30 cellular contexts compared by ENCODE assay signal in the genomic region with DNA sequence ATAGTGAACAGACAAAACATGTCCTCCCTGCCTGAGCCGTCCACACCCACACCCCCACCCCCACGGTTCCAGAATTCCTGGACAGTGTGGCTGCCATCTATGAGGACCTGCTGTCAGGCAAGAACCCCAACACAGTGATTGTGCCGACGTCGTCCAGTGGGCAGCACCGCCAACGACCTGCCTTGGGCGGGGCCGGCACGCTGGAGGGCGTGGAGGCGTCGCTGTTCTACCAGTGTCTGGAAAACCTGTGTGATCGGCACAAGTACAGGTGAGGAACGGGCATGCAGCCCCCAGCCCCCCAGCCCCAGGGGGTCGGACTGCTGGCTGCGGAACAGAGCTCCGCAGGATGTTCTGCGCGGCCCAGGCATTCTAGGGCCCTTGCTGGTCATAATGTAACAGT. TPM values are rescaled to one million over a fixed set of nuclear protein-coding genes. Genes with fewer than 3 reads are reported as not detected.
"Had no signal": no experiment of that assay in that cellular context is flagged by ENCODE, and none has a peak within 500 bp of the region (broad histone marks: within the 10 kb centered on the region; RNA-seq: fewer than 3 reads in every experiment).

No MANE protein-coding gene starts in this region.

- H3K36me3 ChIP-seq: cardiac muscle cell, WERI-Rb-1 had no signal

- H3K4me3 Mint-ChIP-seq: activated CD4-positive, alpha-beta T cell treated with anti-CD3 and anti-CD28 coated beads, Interleukin-2, amount 10 ng/mL, durations not matched to agents 7 days and 5 days; activated CD8-positive, alpha-beta T cell treated with anti-CD3 and anti-CD28 coated beads, Interleukin-2, amount 10 ng/mL, durations not matched to agents 7 days and 5 days; activated naive CD4-positive, alpha-beta T cell treated with anti-CD3 and anti-CD28 coated beads, Interleukin-2, amount 50 U/mL, for 24 hours; activated naive CD8-positive, alpha-beta T cell treated with anti-CD3 and anti-CD28 coated beads, Interleukin-2, amount 10 ng/mL, durations not matched to agents 7 days and 5 days; activated T-cell treated with anti-CD3 and anti-CD28 coated beads, Interleukin-2, amount 50 U/mL, for 24 hours; central memory CD8-positive, alpha-beta T cell had no signal

- H3K27ac Mint-ChIP-seq: activated CD4-positive, alpha-beta T cell treated with anti-CD3 and anti-CD28 coated beads, Interleukin-2, amount 10 ng/mL, durations not matched to agents 7 days and 5 days; activated CD8-positive, alpha-beta T cell treated with anti-CD3 and anti-CD28 coated beads, Interleukin-2, amount 10 ng/mL, durations not matched to agents 7 days and 5 days; activated naive CD4-positive, alpha-beta T cell treated with anti-CD3 and anti-CD28 coated beads, Interleukin-2, amount 50 U/mL, for 24 hours; activated T-cell treated with anti-CD3 and anti-CD28 coated beads, Interleukin-2, amount 50 U/mL, for 24 hours; activated T-helper 2 cell treated with anti-CD3 and anti-CD28 coated beads, Interferon-gamma antibody, Interleukin-2, Interleukin-4, amounts not matched to agents 10 μg/mL and 5 μg/mL and 100 μg/mL, durations not matched to agents 14 hours and 24 hours and 36 hours had no signal

- H2AFZ ChIP-seq: PC-9 had no signal

- H3K36me3 Mint-ChIP-seq: activated naive CD4-positive, alpha-beta T cell treated with anti-CD3 and anti-CD28 coated beads, Interleukin-2, amount 50 U/mL, for 24 hours; activated naive CD8-positive, alpha-beta T cell treated with anti-CD3 and anti-CD28 coated beads, Interleukin-2, amount 10 ng/mL, durations not matched to agents 7 days and 5 days had no signal

- ATAC-seq: activated CD8-positive, alpha-beta T cell treated with anti-CD3 and anti-CD28 coated beads, Interleukin-2, amount 10 ng/mL, durations not matched to agents 7 days and 5 days had no signal

- H3K9me3 Mint-ChIP-seq: activated CD4-positive, alpha-beta T cell treated with anti-CD3 and anti-CD28 coated beads, Interleukin-2, amount 10 ng/mL, durations not matched to agents 7 days and 5 days; activated naive CD4-positive, alpha-beta T cell treated with anti-CD3 and anti-CD28 coated beads, Interleukin-2, amount 50 U/mL, for 24 hours; activated naive CD8-positive, alpha-beta T cell treated with anti-CD3 and anti-CD28 coated beads, Interleukin-2, amount 10 ng/mL, durations not matched to agents 7 days and 5 days; activated T-cell treated with anti-CD3 and anti-CD28 coated beads, Interleukin-2, amount 50 U/mL, for 24 hours; activated T-helper 2 cell treated with anti-CD3 and anti-CD28 coated beads, Interferon-gamma antibody, Interleukin-2, Interleukin-4, amounts not matched to agents 10 μg/mL and 5 μg/mL and 100 μg/mL, durations not matched to agents 14 hours and 24 hours and 36 hours; central memory CD8-positive, alpha-beta T cell had no signal

- H3K27ac ChIP-seq: ascending aorta, cardiac muscle cell, KMS-11, PC-9, WERI-Rb-1 had no signal

- H3K4me2 ChIP-seq: KMS-11, PC-9 had no signal

- H3K9ac ChIP-seq: KMS-11 had no signal

- H3K4me3 ChIP-seq: ascending aorta, cardiac muscle cell, PC-9 had no signal

- DNase-seq: activated CD4-positive, alpha-beta T cell treated with anti-CD3 and anti-CD28 coated beads for 1 hour; activated CD4-positive, alpha-beta T cell treated with anti-CD3 and anti-CD28 coated beads, Interleukin-2, amount 10 ng/mL, durations not matched to agents 7 days and 5 days; activated CD4-positive, alpha-beta T cell treated with anti-CD3 and anti-CD28 coated beads, Interleukin-2, amount 50 U/mL, for 48 hours; activated CD4-positive, CD25-positive, alpha-beta regulatory T cell; activated CD8-positive, alpha-beta T cell treated with anti-CD3 and anti-CD28 coated beads, Interleukin-2, amount 10 ng/mL, durations not matched to agents 7 days and 5 days; activated gamma-delta T cell; activated naive CD4-positive, alpha-beta T cell treated with Interleukin-2 at 50 U/mL for 16 hours; activated naive CD8-positive, alpha-beta T cell treated with anti-CD3 and anti-CD28 coated beads, Interleukin-2, amount 10 ng/mL, durations not matched to agents 7 days and 5 days; activated T-cell treated with anti-CD3 and anti-CD28 coated beads, Interleukin-2, amount 50 U/mL, for 24 hours; amygdala; NCI-H1092 treated with DMSO at 0.1 percent for 48 hours; NCI-H1417 treated with DMSO at 0.1 percent for 48 hours; NCI-H1930; NCI-H2081 treated with DMSO at 0.1 percent for 48 hours; NCI-H510A; NCI-H526; NCI-H748 treated with DMSO at 0.1 percent for 48 hours; Right ventricle myocardium superior; SW 1271; T-helper 1 cell; T1000; WERI-Rb-1 had no signal

- H3K27me3 ChIP-seq: ascending aorta, cardiac muscle cell had no signal

- H3K9me3 ChIP-seq: ascending aorta had no signal

- H3K27me3 Mint-ChIP-seq: activated CD4-positive, alpha-beta T cell treated with anti-CD3 and anti-CD28 coated beads, Interleukin-2, amount 10 ng/mL, durations not matched to agents 7 days and 5 days; activated naive CD4-positive, alpha-beta T cell treated with anti-CD3 and anti-CD28 coated beads, Interleukin-2, amount 50 U/mL, for 24 hours; activated naive CD8-positive, alpha-beta T cell treated with anti-CD3 and anti-CD28 coated beads, Interleukin-2, amount 10 ng/mL, durations not matched to agents 7 days and 5 days; activated T-cell treated with anti-CD3 and anti-CD28 coated beads, Interleukin-2, amount 50 U/mL, for 24 hours; central memory CD8-positive, alpha-beta T cell had no signal

RNA-seq across cellular contexts. Expression of a gene that starts 29.3 kb away (rescaled TPM):
- total RNA-seq: OCI-LY7 had no signal
